1 cellular context compared by ENCODE assay signal in the genomic region with DNA sequence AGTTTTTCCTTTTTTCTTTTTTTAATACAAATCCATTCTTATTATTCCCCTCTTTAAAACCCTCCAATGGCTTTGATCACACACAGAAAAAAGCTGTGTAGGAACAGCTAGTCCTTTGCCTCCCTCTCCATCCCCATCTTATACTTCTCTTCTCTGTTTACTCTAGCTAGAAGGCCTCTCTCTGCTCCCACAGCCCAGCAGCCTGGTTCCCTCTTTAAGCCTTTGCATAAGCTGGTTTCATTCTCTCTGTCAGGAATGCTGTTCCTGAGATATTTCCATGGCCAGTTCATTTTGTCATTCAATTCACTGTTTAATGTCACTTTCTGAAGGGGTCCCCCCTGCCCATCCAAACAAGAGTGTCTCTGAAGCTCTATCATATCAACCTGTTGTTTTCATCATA.
TF ChIP-seq lines count a peak whose summit lies in the region.

No MANE protein-coding gene starts in this region.

TF ChIP-seq in WTC11, 78 proteins besides CTCF, POLR2A, EP300 and RAD21 (continued from another document):
- TF ChIP-seq PREB (CRISPR knock-in tag; IDR thresholded peaks at IDR 0.05; ENCODE audit: borderline replicate concordance) (no peak), FOXJ3 (CRISPR knock-in tag; IDR thresholded peaks at IDR 0.05; ENCODE audit: borderline replicate concordance) (no peak), TEAD4 (CRISPR knock-in tag; IDR thresholded peaks at IDR 0.05) (no peak), GABPB1 (CRISPR knock-in tag; IDR thresholded peaks at IDR 0.05) (no peak), ELF4 (CRISPR knock-in tag; IDR thresholded peaks at IDR 0.05; ENCODE audit: low read depth) (no peak), CREM (CRISPR knock-in tag; IDR thresholded peaks at IDR 0.05) (no peak)
